ENCODE assay signal across 12 cellular contexts in the genomic region with DNA sequence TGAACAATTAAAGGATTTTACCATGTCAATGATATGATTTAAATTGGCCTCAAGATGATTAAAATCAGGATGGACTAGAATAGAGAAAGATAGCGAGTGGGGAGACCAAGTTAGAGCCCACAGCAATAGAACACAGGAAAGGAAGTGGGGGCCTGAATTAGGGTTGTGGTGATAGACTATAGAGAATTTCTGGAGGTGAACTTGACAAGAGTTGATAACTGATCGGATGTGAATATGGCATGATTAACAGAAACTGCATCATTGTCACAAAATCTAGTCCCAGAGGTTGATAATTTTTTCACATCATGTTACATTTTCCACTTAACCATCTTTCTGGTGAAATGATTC. TPM values are rescaled to one million over a fixed set of nuclear protein-coding genes. Genes with fewer than 3 reads are reported as not detected.
DNase-seq lines count a peak whose midpoint lies in the region; ATAC-seq lines count a peak whose summit lies in the region.
"Had no signal": no experiment of that assay in that cellular context is flagged by ENCODE, and none has a peak within 500 bp of the region (broad histone marks: within the 10 kb centered on the region; RNA-seq: fewer than 3 reads in every experiment).

No MANE protein-coding gene starts in this region.

- peaks cover 5 to 7% of the 10 kb centered on the region in 2 donors for H3K4me1 Mint-ChIP-seq in natural killer cell treated with Interleukin-12 subunit alpha and Interleukin-12 subunit beta and Interleukin-15 and Interleukin-18, amount 100 ng/mL, for 72 hours (ENCODE audit: low read depth in 2 of 2)

- peak overlapping the region; percentile 4 for H3K4me3 Mint-ChIP-seq in natural killer cell treated with Interleukin-12 subunit alpha and Interleukin-12 subunit beta and Interleukin-15 and Interleukin-18, amount 100 ng/mL, for 72 hours
- H3K4me3 Mint-ChIP-seq: activated T-cell treated with anti-CD3 and anti-CD28 coated beads, Interleukin-2, amount 50 U/mL, for 24 hours had no signal

- no peaks in the 10 kb centered on the region for H3K9me3 Mint-ChIP-seq in natural killer cell treated with Interleukin-12 subunit alpha and Interleukin-12 subunit beta and Interleukin-15 and Interleukin-18, amount 100 ng/mL, for 72 hours
- H3K9me3 Mint-ChIP-seq: activated T-cell treated with anti-CD3 and anti-CD28 coated beads, Interleukin-2, amount 50 U/mL, for 24 hours had no signal

- no peak for DNase-seq in natural killer cell treated with Interleukin-12 subunit alpha and Interleukin-12 subunit beta and Interleukin-15 and Interleukin-18, amount 100 ng/mL, for 72 hours (ENCODE audit: low spot score)
- no peak for DNase-seq in retina
- no peak for DNase-seq in NAMALWA (ENCODE audit: low spot score)
- DNase-seq in iPS-NIHi11 (ENCODE audit: low spot score) = no peak
- DNase-seq: activated T-cell treated with anti-CD3 and anti-CD28 coated beads, Interleukin-2, amount 50 U/mL, for 24 hours; cerebellar nuclear complex; DND-41; NCI-H526 had no signal

- no peaks in the 10 kb centered on the region for H3K36me3 Mint-ChIP-seq in natural killer cell treated with Interleukin-12 subunit alpha and Interleukin-12 subunit beta and Interleukin-15 and Interleukin-18, amount 100 ng/mL, for 72 hours

- ATAC-seq in GM19043 (IDR thresholded peaks at IDR 0.05; ENCODE audit: low read depth, unreplicated experiment) = peak; percentile 43
- ATAC-seq in HG02588 (IDR thresholded peaks at IDR 0.05; ENCODE audit: unreplicated experiment) = peak; percentile 17
- ATAC-seq in HG03378 (IDR thresholded peaks at IDR 0.05; ENCODE audit: unreplicated experiment) = peak; percentile 31
- no peak for ATAC-seq in natural killer cell treated with Interleukin-12 subunit alpha and Interleukin-12 subunit beta and Interleukin-15 and Interleukin-18, amount 100 ng/mL, for 72 hours
- ATAC-seq: sciatic nerve had no signal

- peaks cover 7 to 15% of the 10 kb centered on the region in 2 donors for H3K27me3 Mint-ChIP-seq in natural killer cell treated with Interleukin-12 subunit alpha and Interleukin-12 subunit beta and Interleukin-15 and Interleukin-18, amount 100 ng/mL, for 72 hours

- no peak overlapping the region for H3K27ac Mint-ChIP-seq in natural killer cell treated with Interleukin-12 subunit alpha and Interleukin-12 subunit beta and Interleukin-15 and Interleukin-18, amount 100 ng/mL, for 72 hours
- H3K27ac Mint-ChIP-seq: activated T-cell treated with anti-CD3 and anti-CD28 coated beads, Interleukin-2, amount 50 U/mL, for 24 hours had no signal

RNA-seq across cellular contexts. Expression of gene TRPC3, which starts 26.3 kb away (rescaled TPM):
- under 1 TPM; 0.24 to 0.73 TPM for total RNA-seq in natural killer cell treated with Interleukin-12 subunit alpha and Interleukin-12 subunit beta and Interleukin-15 and Interleukin-18, amount 100 ng/mL, for 72 hours

Comparison
In these comparisons a context has a peak if more than half of its experiments do, and no peak if none do; other contexts are left out.
1. ATAC-seq: peak in GM19043 (single experiment), HG02588 (single experiment) and HG03378 (single experiment); none in natural killer cell treated with Interleukin-12 subunit alpha and Interleukin-12 subunit beta and Interleukin-15 and Interleukin-18, amount 100 ng/mL, for 72 hours (0 of 2).